ENCODE assay signal across 9 cellular contexts in genomic region chr11:11787305-11788066, GRCh38. TPM values are rescaled to one million over a fixed set of nuclear protein-coding genes. Genes with fewer than 3 reads are reported as not detected.
DNase-seq lines count a peak whose midpoint lies in the region; FAIRE-seq and TF ChIP-seq lines count a peak whose summit lies in the region.
"Had no signal": no experiment of that assay in that cellular context is flagged by ENCODE, and none has a peak within 500 bp of the region (broad histone marks: within the 10 kb centered on the region; RNA-seq: fewer than 3 reads in every experiment).

No MANE protein-coding gene starts in this region.

- H3K36me3 ChIP-seq in endothelial cell of umbilical vein (ENCODE audit: control insufficient read depth in 2 of 2, extremely low read depth in 1 of 2, insufficient read depth in 2 of 2, low read length in 2 of 2), result no peaks in the 10 kb centered on the region

- H2AFZ ChIP-seq in endothelial cell of umbilical vein (ENCODE audit: low read depth, low read length), result no peak overlapping the region

- TF ChIP-seq POLR2A in endothelial cell of umbilical vein (IDR thresholded peaks at IDR 0.05; ENCODE audit: low read depth, low read length), result no peak

- H3K4me1 ChIP-seq in endothelial cell of umbilical vein (ENCODE audit: control insufficient read depth, extremely low read depth, insufficient read depth, low read length), result no peaks in the 10 kb centered on the region

- intact Hi-C loops in endothelial cell of umbilical vein (cut with micrococcal nuclease), result loop anchor here (1.0 to 5.0 kb wide), 10 partner anchors 165 to 1017 kb away; partner anchors contain the start of gene GALNT18

- peak; percentile 8 for FAIRE-seq in endothelial cell of umbilical vein (lab: Jason Lieb, UNC)

- CTCF ChIA-PET in endothelial cell of umbilical vein (lab: Charles Lee), result interaction anchor here (0.6 to 6.2 kb wide), 37 partner anchors 9 to 1018 kb away, joined by 3 to 227 read pairs (median 4); no protein-coding TSS in a partner anchor

- dilution Hi-C loops in endothelial cell of umbilical vein (cut with MboI; ENCODE audit: extremely low pct_ligation_motif_present, low sequenced_read_pairs), result no loop called here

- DNase-seq in DMS 273 (lab: John Stamatoyannopoulos, UW; ENCODE audit: unreplicated experiment), result peak; percentile 78
- DNase-seq in DMS 273 treated with DMSO at 0.1 percent for 48 hours (lab: John Stamatoyannopoulos, UW), result no peak
- DNase-seq in HK-2 (ENCODE audit: unreplicated experiment), result peak; percentile 35
- DNase-seq in NOMO-1 treated with DMSO at 0.1 percent for 48 hours (lab: John Stamatoyannopoulos, UW; ENCODE audit: unreplicated experiment), result peak; percentile 64
- DNase-seq in activated CD8-positive, alpha-beta memory T cell treated with anti-CD3 and anti-CD28 coated beads for 48 hours (ENCODE audit: low read depth in 2 of 3, low spot score in 2 of 3), result peak; percentile 20 to 40 (median 28)
- DNase-seq in endothelial cell of umbilical vein (ENCODE audit: low read depth, low spot score), result peak; percentile 66
- peak; percentile 78 for DNase-seq in myocyte (ENCODE audit: low read depth)
- DNase-seq in stimulated activated CD8-positive, alpha-beta memory T cell treated with anti-CD3 and anti-CD28 coated beads, Interleukin-7, amount 100 ng/mL, for 4 hours (ENCODE audit: low read depth in 2 of 2), result peak; percentile 44 to 46

- POLR2A ChIA-PET in endothelial cell of umbilical vein (lab: Charles Lee), result interaction anchor here (0.5 kb wide), 1 partner anchor 9 kb away, joined by 3 read pairs; no protein-coding TSS in a partner anchor

- H3K4me2 ChIP-seq in endothelial cell of umbilical vein (ENCODE audit: insufficient read depth, low read length), result no peak overlapping the region

- peaks cover 0 to 5% of the 10 kb centered on the region in 2 experiments for H3K27me3 ChIP-seq in endothelial cell of umbilical vein (ENCODE audit: control insufficient read depth in 2 of 2, insufficient read depth in 2 of 2, low read length in 2 of 2)

- H3K27ac ChIP-seq in endothelial cell of umbilical vein (ENCODE audit: insufficient read depth, low read depth, low read length), result no peak overlapping the region
- H3K27ac ChIP-seq: skin epidermis had no signal

- no peaks in the 10 kb centered on the region for H3K9me1 ChIP-seq in endothelial cell of umbilical vein (replicated peaks; ENCODE audit: control insufficient read depth, extremely low read depth, insufficient read depth, low read length)

- TF ChIP-seq CTCF in endothelial cell of umbilical vein (IDR thresholded peaks at IDR 0.05; ENCODE audit: extremely low read depth in 1 of 2, insufficient read depth in 1 of 2, low read depth in 1 of 2, low read length in 2 of 2), result peak; percentile 69 to 73

- no peaks in the 10 kb centered on the region for H4K20me1 ChIP-seq in endothelial cell of umbilical vein (replicated peaks; ENCODE audit: control insufficient read depth, extremely low read depth, insufficient read depth, low read length)

- no peaks in the 10 kb centered on the region for H3K79me2 ChIP-seq in endothelial cell of umbilical vein (ENCODE audit: control insufficient read depth, insufficient read depth, low read length)

- no peak overlapping the region for H3K4me3 ChIP-seq in endothelial cell of umbilical vein (replicated peaks in 1 of 3; ENCODE audit: insufficient read depth in 1 of 3, low read depth in 1 of 3, low read length in 3 of 3)
- H3K4me3 ChIP-seq: skin epidermis had no signal

- BruUV-seq in endothelial cell of umbilical vein (replicated peaks; lab: Mats Ljungman, UMichigan), result no TSS peak

- H3K9me3 ChIP-seq in endothelial cell of umbilical vein (replicated peaks; ENCODE audit: control insufficient read depth, insufficient read depth, low read length), result no peaks in the 10 kb centered on the region

- H3K9ac ChIP-seq in endothelial cell of umbilical vein (replicated peaks; ENCODE audit: extremely low read depth, insufficient read depth, low read length), result no peak overlapping the region

TF ChIP-seq in endothelial cell of umbilical vein, 7 proteins besides CTCF, POLR2A, EP300 and RAD21:
- TF ChIP-seq MYC (IDR thresholded peaks at IDR 0.05; ENCODE audit: low read depth, low read length), result no peak
- TF ChIP-seq EZH2 (IDR thresholded peaks at IDR 0.05; ENCODE audit: borderline replicate concordance, low read depth, low read length, severe bottlenecking), result no peak
- TF ChIP-seq POLR2AphosphoS5 (IDR thresholded peaks at IDR 0.05; ENCODE audit: insufficient read depth, low read depth, low read length), result no peak
TF ChIP-seq in endothelial cell of umbilical vein: peak in this region for 0.

RNA-seq across cellular contexts. Expression of gene USP47, which starts 54.3 kb away (rescaled TPM):
- total RNA-seq in endothelial cell of umbilical vein (38.0 and 41.5 TPM in 2 replicates), myocyte (67.1 and 75.4 TPM in 2 replicates)
- 5.2 and 7.8 TPM in 2 replicates for polyA plus RNA-seq in endothelial cell of umbilical vein
- 10.5 and 11.2 TPM in 2 replicates for polyA plus RNA-seq in endothelial cell of umbilical vein (2011; cell fraction: cytosol; rRNA removed)
- polyA plus RNA-seq in endothelial cell of umbilical vein (2011; cell fraction: nucleus; rRNA removed), result 43.5 and 47.1 TPM in 2 replicates
- 31.4 and 38.9 TPM in 2 replicates for polyA plus RNA-seq in endothelial cell of umbilical vein (2012)
- 29.7 and 31.1 TPM in 2 replicates for polyA minus RNA-seq in endothelial cell of umbilical vein
- polyA minus RNA-seq in endothelial cell of umbilical vein (2011; cell fraction: cytosol; rRNA and poly(A)+ RNA removed), result 21.7 TPM
- polyA minus RNA-seq in endothelial cell of umbilical vein (2011; cell fraction: nucleus; rRNA and poly(A)+ RNA removed), result 90.8 and 92.6 TPM in 2 replicates
- 19.0 TPM for polyA plus RNA-seq in myocyte (2012)
